ENCODE assay signal across 22 cellular contexts in genomic region chr22:38124236-38124974, GRCh38. TPM values are rescaled to one million over a fixed set of nuclear protein-coding genes. Genes with fewer than 3 reads are reported as not detected.
DNase-seq lines count a peak whose midpoint lies in the region; ATAC-seq lines count a peak whose summit lies in the region.
"Had no signal": no experiment of that assay in that cellular context is flagged by ENCODE, and none has a peak within 500 bp of the region (broad histone marks: within the 10 kb centered on the region; RNA-seq: fewer than 3 reads in every experiment).

No MANE protein-coding gene starts in this region.

- H3K27ac Mint-ChIP-seq in activated T-helper 17 cell treated with anti-CD3 and anti-CD28 coated beads, Interleukin-2, amount 50 U/mL, for 72 hours = no peak overlapping the region
- H3K27ac Mint-ChIP-seq: activated naive CD8-positive, alpha-beta T cell had no signal

- peaks cover 0 to 10% (median 5%) of the 10 kb centered on the region in 11 experiments; a peak in 7 of 22 replicates for H3K36me3 ChIP-seq in BLaER1 treated with 17β-estradiol and CSF1 and Interleukin-3, amounts not matched to agents 10 nM and 100 nM
- H3K36me3 ChIP-seq in GM23248 (ENCODE audit: low read depth) = no peaks in the 10 kb centered on the region
- H3K36me3 ChIP-seq: breast epithelium had no signal

- H3K4me1 ChIP-seq in BLaER1 treated with 17β-estradiol and CSF1 and Interleukin-3, amounts not matched to agents 10 nM and 100 nM = peaks cover 44 to 96% (median 90%) of the 10 kb centered on the region in 10 experiments
- no peaks in the 10 kb centered on the region for H3K4me1 ChIP-seq in GM23248 (ENCODE audit: insufficient read depth)
- H3K4me1 ChIP-seq: breast epithelium, heart right ventricle, Peyer's patch, testis had no signal

- in situ Hi-C loops in GM23248 (cut with MboI) = no loop called here

- DNase-seq in ELF-1 (ENCODE audit: low read depth, low spot score) (peak; percentile 43), islet precursor cell (peak; percentile 61), GM23248 (no peak)
- no peak for DNase-seq in activated effector memory CD4-positive, alpha-beta T cell treated with Interleukin-2 at 50 U/mL for 16 hours
- DNase-seq: GF-D8; HCEC 1CT; heart right ventricle; IMR-90; kidney glomerular epithelial cell; NCI-H2107; NCI-H82; Peyer's patch; stimulated activated CD4-positive, alpha-beta T cell treated with anti-CD3 and anti-CD28 coated beads, Interleukin-4, amount 100 ng/mL, for 24 hours; stimulated activated CD8-positive, alpha-beta memory T cell treated with anti-CD3 and anti-CD28 coated beads, Interleukin-4, amount 100 ng/mL, for 48 hours; testis had no signal

- H3K79me2 ChIP-seq in GM23248 (ENCODE audit: insufficient read depth) = no peaks in the 10 kb centered on the region

- peak overlapping the region in 3 of 11 experiments; percentile 20 to 27 (median 23); a peak in 4 of 22 replicates for H3K27ac ChIP-seq in BLaER1 treated with 17β-estradiol and CSF1 and Interleukin-3, amounts not matched to agents 10 nM and 100 nM
- H3K27ac ChIP-seq in GM23248 = no peak overlapping the region
- H3K27ac ChIP-seq: breast epithelium, heart right ventricle, Peyer's patch, skin epidermis, testis had no signal

- H3K36me3 Mint-ChIP-seq in activated T-helper 17 cell treated with anti-CD3 and anti-CD28 coated beads, Interleukin-2, amount 50 U/mL, for 72 hours (ENCODE audit: low read depth) = peaks cover 8% of the 10 kb centered on the region

- H3K9me2 ChIP-seq in GM23248 (ENCODE audit: insufficient read depth) = no peaks in the 10 kb centered on the region

- H3K27me3 Mint-ChIP-seq in activated T-helper 17 cell treated with anti-CD3 and anti-CD28 coated beads, Interleukin-2, amount 50 U/mL, for 72 hours = no peaks in the 10 kb centered on the region
- H3K27me3 Mint-ChIP-seq: activated naive CD8-positive, alpha-beta T cell had no signal

- 88 to 92% methylated on average over 21 of the region's 21 CpGs for WGBS in GM23248 (ENCODE audit: low coverage in 1 of 2, low lambda C conversion rate in 2 of 2, missing lambda C conversion rate in 2 of 2), 2 experiments

- peaks cover 0 to 47% (median 0%) of the 10 kb centered on the region in 11 experiments; a peak in 5 of 22 replicates for H3K27me3 ChIP-seq in BLaER1 treated with 17β-estradiol and CSF1 and Interleukin-3, amounts not matched to agents 10 nM and 100 nM
- no peaks in the 10 kb centered on the region for H3K27me3 ChIP-seq in GM23248 (replicated peaks; ENCODE audit: insufficient read depth)
- H3K27me3 ChIP-seq: breast epithelium, heart right ventricle, Peyer's patch, testis had no signal

- peak; percentile 44 for ATAC-seq in activated T-helper 17 cell treated with anti-CD3 and anti-CD28 coated beads, Interleukin-2, amount 50 U/mL, for 72 hours (replicated peaks)
- no peak for ATAC-seq in GM18858 (IDR thresholded peaks at IDR 0.05; ENCODE audit: unreplicated experiment)
- ATAC-seq: heart right ventricle had no signal

- H3K4me3 ChIP-seq in BLaER1 treated with 17β-estradiol and CSF1 and Interleukin-3, amounts not matched to agents 10 nM and 100 nM = no peak overlapping the region; a peak in 1 of 20 replicates
- no peak overlapping the region for H3K4me3 ChIP-seq in GM23248
- H3K4me3 ChIP-seq: breast epithelium, heart right ventricle, Peyer's patch, skin epidermis, testis had no signal

- peak overlapping the region; percentile 37 to 96 (median 89) for H3K4me2 ChIP-seq in BLaER1 treated with 17β-estradiol and CSF1 and Interleukin-3, amounts not matched to agents 10 nM and 100 nM
- H3K4me2 ChIP-seq in GM23248 (ENCODE audit: unreplicated experiment) = no peak overlapping the region

- no peak overlapping the region for H2AFZ ChIP-seq in GM23248

- no peaks in the 10 kb centered on the region for H3K9me3 ChIP-seq in BLaER1 treated with 17β-estradiol and CSF1 and Interleukin-3, amounts not matched to agents 10 nM and 100 nM (replicated peaks in 1 of 11)
- H3K9me3 ChIP-seq in GM23248 (ENCODE audit: low read depth) = no peaks in the 10 kb centered on the region
- H3K9me3 ChIP-seq: breast epithelium, heart right ventricle, Peyer's patch, testis had no signal

- no peaks in the 10 kb centered on the region for H3F3A ChIP-seq in GM23248 (ENCODE audit: insufficient read depth)

- peaks cover 3% of the 10 kb centered on the region for H3K4me1 Mint-ChIP-seq in activated T-helper 17 cell treated with anti-CD3 and anti-CD28 coated beads, Interleukin-2, amount 50 U/mL, for 72 hours

- H4K20me1 ChIP-seq in BLaER1 treated with 17β-estradiol and CSF1 and Interleukin-3, amounts not matched to agents 10 nM and 100 nM = peaks cover 0 to 34% (median 0%) of the 10 kb centered on the region in 11 experiments; a peak in 5 of 22 replicates
- no peaks in the 10 kb centered on the region for H4K20me1 ChIP-seq in GM23248 (ENCODE audit: insufficient read depth)

- no peaks in the 10 kb centered on the region for H3K9me3 Mint-ChIP-seq in activated T-helper 17 cell treated with anti-CD3 and anti-CD28 coated beads, Interleukin-2, amount 50 U/mL, for 72 hours

- H3K4me3 Mint-ChIP-seq in activated T-helper 17 cell treated with anti-CD3 and anti-CD28 coated beads, Interleukin-2, amount 50 U/mL, for 72 hours = no peak overlapping the region
- H3K4me3 Mint-ChIP-seq: activated naive CD8-positive, alpha-beta T cell had no signal

- peak overlapping the region in 2 of 11 experiments; percentile 13 to 38; a peak in 1 of 22 replicates for H3K9ac ChIP-seq in BLaER1 treated with 17β-estradiol and CSF1 and Interleukin-3, amounts not matched to agents 10 nM and 100 nM
- H3K9ac ChIP-seq in GM23248 = no peak overlapping the region

RNA-seq across cellular contexts. Expression of gene BAIAP2L2, which starts 13.9 kb away (rescaled TPM):
- total RNA-seq in activated T-helper 17 cell treated with anti-CD3 and anti-CD28 coated beads, Interleukin-2, amount 50 U/mL, for 72 hours = 1 to 10 TPM in 1 of 2 donors, under 1 TPM in 1; 0.84 to 2.1 TPM
- total RNA-seq in GM23248 (2014; rRNA removed; shearing (Covaris generic)) = 12.6 and 24.3 TPM in 2 replicates
- 13.2 and 13.4 TPM in 2 replicates for polyA plus RNA-seq in GM23248 (2016; fragmentation: Nextera tagmentation; extraction: Ambion mirVana)
- total RNA-seq: dermis microvascular lymphatic vessel endothelial cell had no signal

RNA-seq across cellular contexts. Expression of gene SLC16A8, which starts 40.4 kb away (rescaled TPM):
- total RNA-seq in activated T-helper 17 cell treated with anti-CD3 and anti-CD28 coated beads, Interleukin-2, amount 50 U/mL, for 72 hours = not detected
- 0.51 and 1.4 TPM in 2 replicates for total RNA-seq in GM23248 (2014; rRNA removed; shearing (Covaris generic))
- polyA plus RNA-seq in GM23248 (2016; fragmentation: Nextera tagmentation; extraction: Ambion mirVana) = 0.52 and 1.3 TPM in 2 replicates
- total RNA-seq: IMR-90, Peyer's patch had no signal
- polyA plus RNA-seq: IMR-90 had no signal

RNA-seq across cellular contexts. Expression of gene PLA2G6, which starts 57.2 kb away (rescaled TPM):
- total RNA-seq in activated T-helper 17 cell treated with anti-CD3 and anti-CD28 coated beads, Interleukin-2, amount 50 U/mL, for 72 hours = 10 to 100 TPM; 36.6 to 90.7 TPM
- total RNA-seq in GM23248 (2014; rRNA removed; shearing (Covaris generic)) = 5.5 and 28.3 TPM in 2 replicates
- 5.6 and 6.5 TPM in 2 replicates for polyA plus RNA-seq in GM23248 (2016; fragmentation: Nextera tagmentation; extraction: Ambion mirVana)

Comparison
In these comparisons a context has a peak if more than half of its experiments do, and no peak if none do; other contexts are left out.
1. DNase-seq: peak in ELF-1 (single experiment) and islet precursor cell (single experiment); none in activated effector memory CD4-positive, alpha-beta T cell treated with Interleukin-2 at 50 U/mL for 16 hours (single experiment) and GM23248 (single experiment).